ENCODE assay signal across 10 cellular contexts in the genomic region with DNA sequence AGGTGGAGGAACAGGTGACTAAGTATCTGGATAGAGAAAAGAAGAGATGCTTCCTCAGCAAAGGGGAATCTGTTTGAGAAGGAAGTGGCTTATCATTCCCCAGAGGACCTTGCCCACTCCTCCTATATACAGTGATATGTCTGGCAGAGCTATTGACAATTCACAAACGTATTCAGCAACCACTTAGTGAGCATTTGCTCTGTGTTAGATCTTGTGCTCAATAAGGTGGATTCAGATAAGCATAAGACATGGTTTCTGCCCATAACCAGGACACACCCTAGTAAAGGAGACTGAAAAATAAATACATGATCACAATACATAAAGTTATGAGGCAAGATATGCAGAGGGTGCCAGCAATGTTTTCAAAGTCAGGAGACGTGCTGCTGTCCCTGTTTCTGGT. TPM values are rescaled to one million over a fixed set of nuclear protein-coding genes. Genes with fewer than 3 reads are reported as not detected.
DNase-seq lines count a peak whose midpoint lies in the region; ATAC-seq and TF ChIP-seq lines count a peak whose summit lies in the region.
"Had no signal": no experiment of that assay in that cellular context is flagged by ENCODE, and none has a peak within 500 bp of the region (broad histone marks: within the 10 kb centered on the region; RNA-seq: fewer than 3 reads in every experiment).

No MANE protein-coding gene starts in this region.

- peak overlapping the region; percentile 99 for H3K4me3 Mint-ChIP-seq in activated T-cell treated with anti-CD3 and anti-CD28 coated beads, Interleukin-2, amount 50 U/mL, for 4 hours
- peak overlapping the region; percentile 89 for H3K4me3 Mint-ChIP-seq in activated T-helper 17 cell treated with anti-CD3 and anti-CD28 coated beads, Interleukin-2, amount 50 U/mL, for 72 hours

- H3K9me3 Mint-ChIP-seq in activated T-cell treated with anti-CD3 and anti-CD28 coated beads, Interleukin-2, amount 50 U/mL, for 4 hours: no peaks in the 10 kb centered on the region
- no peaks in the 10 kb centered on the region for H3K9me3 Mint-ChIP-seq in activated T-helper 17 cell treated with anti-CD3 and anti-CD28 coated beads, Interleukin-2, amount 50 U/mL, for 72 hours

- H3K27me3 ChIP-seq in thoracic aorta (replicated peaks; ENCODE audit: insufficient read depth): no peaks in the 10 kb centered on the region

- peaks cover 29% of the 10 kb centered on the region for H3K4me1 Mint-ChIP-seq in activated T-cell treated with anti-CD3 and anti-CD28 coated beads, Interleukin-2, amount 50 U/mL, for 4 hours (ENCODE audit: low read depth)
- H3K4me1 Mint-ChIP-seq in activated T-helper 17 cell treated with anti-CD3 and anti-CD28 coated beads, Interleukin-2, amount 50 U/mL, for 72 hours: peaks cover 14% of the 10 kb centered on the region

- H3K27ac Mint-ChIP-seq in activated T-helper 17 cell treated with anti-CD3 and anti-CD28 coated beads, Interleukin-2, amount 50 U/mL, for 72 hours: peak overlapping the region; percentile 92

- H3K4me3 ChIP-seq in thoracic aorta: peak overlapping the region; percentile 87

- no peaks in the 10 kb centered on the region for H3K9me3 ChIP-seq in thoracic aorta

- peaks cover 10% of the 10 kb centered on the region for H3K36me3 Mint-ChIP-seq in activated T-cell treated with anti-CD3 and anti-CD28 coated beads, Interleukin-2, amount 50 U/mL, for 4 hours (ENCODE audit: insufficient read depth)
- peaks cover 11% of the 10 kb centered on the region for H3K36me3 Mint-ChIP-seq in activated T-helper 17 cell treated with anti-CD3 and anti-CD28 coated beads, Interleukin-2, amount 50 U/mL, for 72 hours (ENCODE audit: low read depth)

- no peaks in the 10 kb centered on the region for H3K27me3 Mint-ChIP-seq in activated T-cell treated with anti-CD3 and anti-CD28 coated beads, Interleukin-2, amount 50 U/mL, for 4 hours (ENCODE audit: low read depth)
- H3K27me3 Mint-ChIP-seq in activated T-helper 17 cell treated with anti-CD3 and anti-CD28 coated beads, Interleukin-2, amount 50 U/mL, for 72 hours: no peaks in the 10 kb centered on the region

- H3K4me1 ChIP-seq in thoracic aorta (ENCODE audit: control insufficient read depth in 1 of 2, low read depth in 2 of 2): peaks cover 14 to 41% of the 10 kb centered on the region in 2 donors

- TF ChIP-seq CTCF in thoracic aorta (IDR thresholded peaks at IDR 0.05): no peak

- DNase-seq in activated T-cell treated with anti-CD3 and anti-CD28 coated beads, Interleukin-2, amount 50 U/mL, for 4 hours: no peak
- no peak for DNase-seq in activated T-cell treated with anti-CD3 and anti-CD28 coated beads, Interleukin-2, amount 50 U/mL, for 1 hour
- DNase-seq in iris pigment epithelial cell (ENCODE audit: low read depth): peak; percentile 4
- DNase-seq in thoracic aorta (ENCODE audit: low spot score): no peak
- no peak for DNase-seq in nucleus accumbens (lab: John Stamatoyannopoulos, UW)
- DNase-seq: SHP77 treated with DMSO at 0.1 percent for 48 hours had no signal

- ATAC-seq in activated T-cell treated with anti-CD3 and anti-CD28 coated beads, Interleukin-2, amount 50 U/mL, for 4 hours: no peak
- ATAC-seq in activated T-helper 17 cell treated with anti-CD3 and anti-CD28 coated beads, Interleukin-2, amount 50 U/mL, for 72 hours (replicated peaks): no peak
- ATAC-seq in thoracic aorta (ENCODE audit: insufficient number of reproducible peaks, low FRiP score, low read depth) (no peak), HG03196 (IDR thresholded peaks at IDR 0.05; ENCODE audit: unreplicated experiment) (no peak), HG02885 (IDR thresholded peaks at IDR 0.05; ENCODE audit: poor library complexity, unreplicated experiment) (no peak)

- H3K27ac ChIP-seq in thoracic aorta: peak overlapping the region; percentile 21 to 93

- no peaks in the 10 kb centered on the region for H3K36me3 ChIP-seq in thoracic aorta

RNA-seq across cellular contexts. Expression of gene TMEM9B, which starts 1.4 kb away (rescaled TPM):
- total RNA-seq in activated T-cell treated with anti-CD3 and anti-CD28 coated beads, Interleukin-2, amount 50 U/mL, for 4 hours: 10 to 100 TPM; 25.6 to 28.9 (median 28.6) TPM
- 10 to 100 TPM; 15.0 to 24.3 TPM for total RNA-seq in activated T-helper 17 cell treated with anti-CD3 and anti-CD28 coated beads, Interleukin-2, amount 50 U/mL, for 72 hours
- 10 to 100 TPM; 27.9 to 35.3 TPM for total RNA-seq in thoracic aorta

RNA-seq across cellular contexts. Expression of gene ASCL3, which starts 20.0 kb away (rescaled TPM):
- not detected for total RNA-seq in activated T-cell treated with anti-CD3 and anti-CD28 coated beads, Interleukin-2, amount 50 U/mL, for 4 hours
- not detected for total RNA-seq in activated T-helper 17 cell treated with anti-CD3 and anti-CD28 coated beads, Interleukin-2, amount 50 U/mL, for 72 hours
- total RNA-seq in thoracic aorta: not detected
- total RNA-seq: urinary bladder had no signal

RNA-seq across cellular contexts. Expression of gene C11orf16, which starts 30.1 kb away (rescaled TPM):
- total RNA-seq in activated T-cell treated with anti-CD3 and anti-CD28 coated beads, Interleukin-2, amount 50 U/mL, for 4 hours: not detected
- total RNA-seq in activated T-helper 17 cell treated with anti-CD3 and anti-CD28 coated beads, Interleukin-2, amount 50 U/mL, for 72 hours: not detected
- not detected for total RNA-seq in thoracic aorta
- total RNA-seq: urinary bladder had no signal

RNA-seq across cellular contexts. Expression of gene NRIP3, which starts 41.0 kb away (rescaled TPM):
- 1 to 10 TPM; 1.9 to 2.4 (median 2.0) TPM for total RNA-seq in activated T-cell treated with anti-CD3 and anti-CD28 coated beads, Interleukin-2, amount 50 U/mL, for 4 hours
- 1 to 10 TPM; 2.2 to 2.4 TPM for total RNA-seq in activated T-helper 17 cell treated with anti-CD3 and anti-CD28 coated beads, Interleukin-2, amount 50 U/mL, for 72 hours
- total RNA-seq in thoracic aorta: 1 to 10 TPM; 2.1 to 5.3 TPM

RNA-seq across cellular contexts. Expression of gene AKIP1, which starts 51.8 kb away (rescaled TPM):
- total RNA-seq in activated T-cell treated with anti-CD3 and anti-CD28 coated beads, Interleukin-2, amount 50 U/mL, for 4 hours: 10 to 100 TPM; 18.2 to 25.6 (median 25.6) TPM
- 10 to 100 TPM; 25.6 to 31.9 TPM for total RNA-seq in activated T-helper 17 cell treated with anti-CD3 and anti-CD28 coated beads, Interleukin-2, amount 50 U/mL, for 72 hours
- 10 to 100 TPM; 28.8 to 58.7 TPM for total RNA-seq in thoracic aorta
